In the genomic region with DNA sequence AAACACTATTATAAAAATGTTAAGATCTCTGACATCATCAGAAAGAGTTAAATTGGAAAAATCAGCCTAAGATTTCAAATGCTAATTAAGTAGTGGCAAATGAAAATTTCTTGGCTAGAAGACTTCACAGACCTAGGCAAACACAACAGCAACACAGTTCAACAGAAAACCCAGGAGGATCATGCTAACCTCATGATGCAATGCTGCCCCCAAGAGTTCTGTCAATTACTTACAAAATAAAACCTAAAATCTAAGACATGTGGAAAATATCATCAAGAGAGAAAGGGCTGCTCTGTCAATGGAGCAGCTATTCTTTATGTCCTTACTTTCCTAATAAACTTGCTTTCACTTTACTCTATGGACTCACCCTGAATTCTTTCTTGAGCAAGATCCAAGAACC, we compare ENCODE assay signal across 8 cellular contexts. TPM values are rescaled to one million over a fixed set of nuclear protein-coding genes. Genes with fewer than 3 reads are reported as not detected.
A peak's percentile ranks its signal among the peaks of the same experiment; 100 is the strongest.
DNase-seq lines count a peak whose midpoint lies in the region; TF ChIP-seq lines count a peak whose summit lies in the region.

No MANE protein-coding gene starts in this region.

- no peak overlapping the region for H3K4me3 ChIP-seq in esophagus squamous epithelium

- in situ Hi-C loops in KBM-7 (cut with MboI; ENCODE audit: low pct_unique_long_range_greater_than_20kb, low sequenced_read_pairs), result no loop called here

- H3K36me3 ChIP-seq in esophagus squamous epithelium, result peaks cover 0 to 41% (median 0%) of the 10 kb centered on the region in 3 donors

- no peak for TF ChIP-seq POLR2A in esophagus squamous epithelium (IDR thresholded peaks at IDR 0.05)

- no peak overlapping the region for H3K27ac ChIP-seq in VCaP
- no peak overlapping the region for H3K27ac ChIP-seq in esophagus squamous epithelium

- no peaks in the 10 kb centered on the region for H3K27me3 ChIP-seq in esophagus squamous epithelium

- no peaks in the 10 kb centered on the region for H3K9me3 ChIP-seq in esophagus squamous epithelium

- DNase-seq in NCI-H2171 treated with DMSO at 0.1 percent for 48 hours (lab: John Stamatoyannopoulos, UW) (peak; percentile 31), NCI-H2171 (lab: John Stamatoyannopoulos, UW) (no peak), KBM-7 (peak; percentile 76), foreskin melanocyte (peak; percentile 38), NCI-H187 (lab: John Stamatoyannopoulos, UW) (no peak), esophagus squamous epithelium (lab: John Stamatoyannopoulos, UW) (no peak)
- DNase-seq in stimulated activated CD4-positive, alpha-beta T cell treated with anti-CD3 and anti-CD28 coated beads, Interleukin-1b, Interleukin-23, amount 100 ng/mL, for 48 hours, result peak; percentile 1

- no peaks in the 10 kb centered on the region for H3K4me1 ChIP-seq in esophagus squamous epithelium

- intact Hi-C loops in esophagus squamous epithelium (cut with DNase I), result no loop called here

- TF ChIP-seq CTCF in VCaP (conservative IDR thresholded peaks at IDR 0.05) (peak; percentile 70), esophagus squamous epithelium (IDR thresholded peaks at IDR 0.05) (peak in 2 of 6 experiments; percentile 13 to 31)

RNA-seq across cellular contexts. Expression of a gene that starts 21.0 kb away (rescaled TPM):
- not detected for total RNA-seq in esophagus squamous epithelium

RNA-seq across cellular contexts. Expression of a gene that starts 41.5 kb away (rescaled TPM):
- 1 to 10 TPM; 4.1 to 9.7 (median 6.3) TPM for total RNA-seq in esophagus squamous epithelium

RNA-seq across cellular contexts. Expression of a gene that starts 48.4 kb away (rescaled TPM):
- total RNA-seq in esophagus squamous epithelium, result 10 to 100 TPM; 16.2 to 22.8 (median 18.2) TPM

Comparison
In these comparisons a context has a peak if more than half of its experiments do, and no peak if none do; other contexts are left out.
1. DNase-seq: peak in NCI-H2171 treated with DMSO at 0.1 percent for 48 hours (single experiment), KBM-7 (single experiment), foreskin melanocyte (single experiment) and stimulated activated CD4-positive, alpha-beta T cell treated with anti-CD3 and anti-CD28 coated beads, Interleukin-1b, Interleukin-23, amount 100 ng/mL, for 48 hours (single experiment); none in NCI-H2171 (single experiment), NCI-H187 (0 of 2) and esophagus squamous epithelium (single experiment).